ENCODE assay signal across 2 cellular contexts in genomic region chr4:76952631-76953587, GRCh38.
A peak's percentile ranks its signal among the peaks of the same experiment; 100 is the strongest.
TF ChIP-seq lines count a peak whose summit lies in the region.

No MANE protein-coding gene starts in this region.

TF ChIP-seq in IMR-90, 13 proteins besides CTCF, POLR2A, EP300 and RAD21 (continued from another document):
- TF ChIP-seq, protein P1, sequence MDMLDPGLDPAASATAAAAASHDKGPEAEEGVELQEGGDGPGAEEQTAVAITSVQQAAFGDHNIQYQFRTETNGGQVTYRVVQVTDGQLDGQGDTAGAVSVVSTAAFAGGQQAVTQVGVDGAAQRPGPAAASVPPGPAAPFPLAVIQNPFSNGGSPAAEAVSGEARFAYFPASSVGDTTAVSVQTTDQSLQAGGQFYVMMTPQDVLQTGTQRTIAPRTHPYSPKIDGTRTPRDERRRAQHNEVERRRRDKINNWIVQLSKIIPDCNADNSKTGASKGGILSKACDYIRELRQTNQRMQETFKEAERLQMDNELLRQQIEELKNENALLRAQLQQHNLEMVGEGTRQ (IDR thresholded peaks at IDR 0.05; ENCODE audit: low read depth, low read length) = no peak
- TF ChIP-seq MAFK (IDR thresholded peaks at IDR 0.05; ENCODE audit: low read depth, low read length) = peak; percentile 100
- no peak for TF ChIP-seq RCOR1 (IDR thresholded peaks at IDR 0.05; ENCODE audit: insufficient replicate concordance, low read length)
TF ChIP-seq in IMR-90: peak in this region for 1.

TF ChIP-seq in neural cell, 6 proteins besides CTCF, POLR2A, EP300 and RAD21 (continued from another document):
- TF ChIP-seq REST (IDR thresholded peaks at IDR 0.05; ENCODE audit: borderline replicate concordance) (no peak), MXI1 (conservative IDR thresholded peaks at IDR 0.05; ENCODE audit: poor library complexity, severe bottlenecking) (no peak), POLR2AphosphoS5 (IDR thresholded peaks at IDR 0.05) (no peak), TAF1 (IDR thresholded peaks at IDR 0.05; ENCODE audit: low read depth) (no peak)
